16 cellular contexts compared by ENCODE assay signal in the genomic region with DNA sequence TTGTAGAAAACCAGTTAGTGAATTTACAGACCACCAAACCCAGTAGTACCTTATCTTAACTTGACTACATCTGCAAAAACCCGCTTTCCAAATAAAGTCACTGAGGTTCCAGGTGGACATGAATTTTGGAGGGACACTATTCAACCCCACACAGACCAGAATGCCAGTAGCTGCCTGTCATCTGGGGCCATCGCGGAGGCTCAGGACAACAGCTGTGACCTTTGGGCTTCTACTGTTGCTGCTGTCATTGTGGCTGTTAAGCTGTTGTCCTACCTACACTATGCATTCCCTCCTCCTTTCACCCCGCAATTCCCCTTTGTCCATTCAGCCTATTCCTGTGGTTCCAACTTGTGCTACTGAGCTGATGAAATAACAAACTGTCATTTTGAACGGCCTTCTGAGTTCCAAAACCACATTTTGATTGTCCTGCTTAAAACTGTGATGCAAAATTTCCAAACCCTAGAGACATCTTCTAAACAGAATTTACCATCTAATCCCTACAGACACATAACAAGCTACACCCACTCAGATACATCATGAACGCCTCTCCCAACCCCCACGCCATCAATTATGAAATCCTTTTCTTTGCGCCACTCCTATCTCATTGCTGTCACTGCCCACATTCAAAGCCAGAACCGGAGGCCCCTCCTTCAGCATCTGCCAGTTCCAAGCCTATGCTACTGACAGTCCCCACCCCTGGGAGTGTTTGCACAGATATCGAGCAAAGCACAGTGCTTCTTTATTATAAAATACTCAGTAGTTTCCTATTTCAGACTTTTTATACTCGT.
DNase-seq lines count a peak whose midpoint lies in the region; ATAC-seq and TF ChIP-seq lines count a peak whose summit lies in the region.
"Had no signal": no experiment of that assay in that cellular context is flagged by ENCODE, and none has a peak within 500 bp of the region (broad histone marks: within the 10 kb centered on the region; RNA-seq: fewer than 3 reads in every experiment).

No MANE protein-coding gene starts in this region.

- DNase-seq in DMS153 (lab: John Stamatoyannopoulos, UW), result peak; percentile 1
- DNase-seq in NCI-H748 (lab: John Stamatoyannopoulos, UW; ENCODE audit: unreplicated experiment), result peak; percentile 91
- peak; percentile 7 for DNase-seq in fibroblast of villous mesenchyme (ENCODE audit: low read depth)
- peak in 45 of 56 donors; percentile 1 to 87 (median 48) for DNase-seq in nucleus accumbens (lab: John Stamatoyannopoulos, UW)
- DNase-seq in activated CD8-positive, alpha-beta memory T cell treated with anti-CD3 and anti-CD28 coated beads for 24 hours, result no peak
- DNase-seq in NCI-H446 treated with DMSO at 0.1 percent for 48 hours (lab: John Stamatoyannopoulos, UW), result no peak
- DNase-seq: activated CD4-positive, alpha-beta memory T cell treated with anti-CD3 and anti-CD28 coated beads for 36 hours; activated effector memory CD4-positive, alpha-beta T cell treated with Interleukin-2 at 50 U/mL for 16 hours; BE2C; DMS79 treated with DMSO at 0.1 percent for 48 hours; NCI-H226; T1000 had no signal

- ATAC-seq in HG02763 (IDR thresholded peaks at IDR 0.05; ENCODE audit: unreplicated experiment), result no peak
- ATAC-seq in GM18498 (IDR thresholded peaks at IDR 0.05; ENCODE audit: unreplicated experiment), result no peak
- ATAC-seq: Panc1 had no signal

- no peak for TF ChIP-seq CTCF in fibroblast of villous mesenchyme (IDR thresholded peaks at IDR 0.05; ENCODE audit: insufficient read depth, low read depth, low read length)

- H3K4me3 ChIP-seq in fibroblast of villous mesenchyme (ENCODE audit: low read depth, low read length), result no peak overlapping the region
- H3K4me3 ChIP-seq: breast epithelium had no signal

Comparison
In these comparisons a context has a peak if more than half of its experiments do, and no peak if none do; other contexts are left out.
1. DNase-seq: peak in DMS153 (single experiment), NCI-H748 (single experiment), fibroblast of villous mesenchyme (single experiment) and nucleus accumbens (45 of 56); none in activated CD8-positive, alpha-beta memory T cell treated with anti-CD3 and anti-CD28 coated beads for 24 hours (single experiment) and NCI-H446 treated with DMSO at 0.1 percent for 48 hours (single experiment).